Comparison of ENCODE assay signal across 16 cellular contexts in genomic region chr18:76430636-76431035, GRCh38.
"Had no signal": no experiment of that assay in that cellular context is flagged by ENCODE, and none has a peak within 500 bp of the region (broad histone marks: within the 10 kb centered on the region; RNA-seq: fewer than 3 reads in every experiment).

No MANE protein-coding gene starts in this region.

- H3K27ac Mint-ChIP-seq: activated CD4-positive, alpha-beta T cell treated with anti-CD3 and anti-CD28 coated beads, Interleukin-2, amount 10 ng/mL, durations not matched to agents 7 days and 5 days; activated naive CD8-positive, alpha-beta T cell treated with anti-CD3 and anti-CD28 coated beads for 36 hours; neural progenitor cell; stimulated activated naive B cell treated with anti-CD40 and anti-IgM and Interleukin-4, amounts not matched to agents 10 μg/mL and 1 μg/mL and 100 μg/mL, for 72 hours; T-helper 2 cell treated with Interferon-gamma antibody and Interleukin-4, amounts not matched to agents 5 μg/mL and 100 μg/mL, for 36 hours had no signal

- H3K4me3 Mint-ChIP-seq: activated CD4-positive, alpha-beta T cell treated with anti-CD3 and anti-CD28 coated beads, Interleukin-2, amount 10 ng/mL, durations not matched to agents 7 days and 5 days; activated naive CD8-positive, alpha-beta T cell treated with anti-CD3 and anti-CD28 coated beads for 36 hours; naive B cell; neural progenitor cell; stimulated activated naive B cell treated with anti-CD40 and anti-IgM and Interleukin-4, amounts not matched to agents 10 μg/mL and 1 μg/mL and 100 μg/mL, for 72 hours; T-helper 2 cell treated with Interferon-gamma antibody and Interleukin-4, amounts not matched to agents 5 μg/mL and 100 μg/mL, for 36 hours had no signal

- H3K36me3 ChIP-seq: cardiac muscle cell, neural progenitor cell had no signal

- H3K4me3 ChIP-seq: cardiac muscle cell, lung, neural progenitor cell, sigmoid colon, tibial artery had no signal

- H3K4me1 ChIP-seq: parathyroid adenoma, tibial artery had no signal

- H3K4me2 ChIP-seq: neural progenitor cell had no signal

- H3K9ac ChIP-seq: neural progenitor cell, parathyroid adenoma had no signal

- H3K9me3 ChIP-seq: sigmoid colon, tibial artery had no signal

- H2AFZ ChIP-seq: neural progenitor cell, parathyroid adenoma had no signal

- H3K4me1 Mint-ChIP-seq: activated CD4-positive, alpha-beta T cell treated with anti-CD3 and anti-CD28 coated beads, Interleukin-2, amount 10 ng/mL, durations not matched to agents 7 days and 5 days had no signal

- ATAC-seq: stimulated activated naive B cell treated with anti-CD40 and anti-IgM and Interleukin-4, amounts not matched to agents 10 μg/mL and 1 μg/mL and 100 μg/mL, for 72 hours had no signal

- H3K27me3 ChIP-seq: cardiac muscle cell, neural progenitor cell, sigmoid colon, tibial artery had no signal

- DNase-seq: activated CD4-positive, alpha-beta T cell treated with anti-CD3 and anti-CD28 coated beads, Interleukin-2, amount 10 ng/mL, durations not matched to agents 7 days and 5 days; activated CD4-positive, CD25-positive, alpha-beta regulatory T cell; activated CD8-positive, alpha-beta memory T cell treated with anti-CD3 and anti-CD28 coated beads for 24 hours; activated naive CD8-positive, alpha-beta T cell treated with anti-CD3 and anti-CD28 coated beads for 36 hours; amygdala; erythroblast; naive B cell; sigmoid colon; stimulated activated CD4-positive, alpha-beta T cell treated with anti-CD3 and anti-CD28 coated beads, Interleukin-4, amount 100 ng/mL, for 1 hour; stimulated activated naive B cell treated with anti-CD40 and anti-IgM and Interleukin-4, amounts not matched to agents 10 μg/mL and 1 μg/mL and 100 μg/mL, for 72 hours; tibial artery had no signal

- H3K27me3 Mint-ChIP-seq: activated CD4-positive, alpha-beta T cell treated with anti-CD3 and anti-CD28 coated beads, Interleukin-2, amount 10 ng/mL, durations not matched to agents 7 days and 5 days; activated naive CD8-positive, alpha-beta T cell treated with anti-CD3 and anti-CD28 coated beads for 36 hours; naive B cell; stimulated activated naive B cell treated with anti-CD40 and anti-IgM and Interleukin-4, amounts not matched to agents 10 μg/mL and 1 μg/mL and 100 μg/mL, for 72 hours had no signal

- H3K9me3 Mint-ChIP-seq: activated CD4-positive, alpha-beta T cell treated with anti-CD3 and anti-CD28 coated beads, Interleukin-2, amount 10 ng/mL, durations not matched to agents 7 days and 5 days; activated naive CD8-positive, alpha-beta T cell treated with anti-CD3 and anti-CD28 coated beads for 36 hours; naive B cell; stimulated activated naive B cell treated with anti-CD40 and anti-IgM and Interleukin-4, amounts not matched to agents 10 μg/mL and 1 μg/mL and 100 μg/mL, for 72 hours; T-helper 2 cell treated with Interferon-gamma antibody and Interleukin-4, amounts not matched to agents 5 μg/mL and 100 μg/mL, for 36 hours had no signal

- H3K27ac ChIP-seq: cardiac muscle cell, neural progenitor cell, parathyroid adenoma, sigmoid colon, tibial artery had no signal
